8 cellular contexts compared by ENCODE assay signal in the genomic region with DNA sequence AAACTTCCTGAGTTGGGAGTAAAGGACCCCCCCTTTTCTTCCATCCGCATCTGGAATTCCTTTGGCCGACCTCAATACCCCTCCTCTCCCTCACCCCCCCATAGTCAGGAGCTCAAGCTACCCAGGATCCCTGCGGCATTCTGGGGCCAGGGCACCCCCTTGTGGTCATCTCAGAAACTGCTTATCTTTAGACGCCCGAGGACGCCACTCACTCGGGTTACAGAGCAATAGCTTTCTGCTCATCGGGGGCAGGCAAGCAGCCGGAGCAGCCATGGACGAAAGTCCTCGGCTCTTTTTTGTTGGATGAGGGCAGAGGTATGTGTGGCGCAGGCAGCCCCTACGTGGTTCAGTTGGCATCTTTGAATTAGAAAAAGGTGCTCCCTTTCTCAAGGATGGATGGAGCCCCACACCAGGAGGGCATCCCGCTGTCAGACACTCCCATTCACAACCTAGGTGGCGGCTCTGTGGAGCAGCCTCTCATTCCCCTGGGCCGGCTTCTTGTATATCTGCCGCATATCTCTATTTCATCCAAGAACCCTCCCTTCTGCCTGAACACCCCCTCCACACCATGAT.
DNase-seq lines count a peak whose midpoint lies in the region; ATAC-seq and TF ChIP-seq lines count a peak whose summit lies in the region.

No MANE protein-coding gene starts in this region.

- DNase-seq in 8988T (peak; percentile 99), GM12865 (ENCODE audit: low read depth) (peak; percentile 71), NCI-H1930 (lab: John Stamatoyannopoulos, UW) (peak; percentile 53 to 77), choroid plexus epithelial cell (ENCODE audit: low read depth) (peak; percentile 76), kidney tubule cell (ENCODE audit: low spot score) (peak; percentile 74)
- peak; percentile 38 to 49 (median 42) for DNase-seq in activated CD4-positive, CD25-positive, alpha-beta regulatory T cell (lab: John Stamatoyannopoulos, UW)
- DNase-seq in stimulated activated CD4-positive, alpha-beta T cell treated with anti-CD3 and anti-CD28 coated beads, Interleukin-2, amount 100 ng/mL, for 4 hours (ENCODE audit: low read depth), result peak; percentile 49

- TF ChIP-seq CTCF in GM12865 (IDR thresholded peaks at IDR 0.05; ENCODE audit: insufficient read depth, low read depth, low read length, missing control alignments), result peak; percentile 85
- TF ChIP-seq CTCF in choroid plexus epithelial cell (conservative IDR thresholded peaks at IDR 0.05; ENCODE audit: low read depth, low read length), result peak; percentile 87

- ATAC-seq in HG02588 (IDR thresholded peaks at IDR 0.05; ENCODE audit: unreplicated experiment), result no peak

- H3K4me3 ChIP-seq in GM12865 (ENCODE audit: low read depth, low read length) (no peak overlapping the region), choroid plexus epithelial cell (ENCODE audit: low read depth, low read length) (no peak overlapping the region)

Comparison
In these comparisons a context has a peak if more than half of its experiments do, and no peak if none do; other contexts are left out.
1. DNase-seq: peak in every context shown above with its lines; median percentile 99 in 8988T; 76 in choroid plexus epithelial cell; 74 in kidney tubule cell; 71 in GM12865; 65 in NCI-H1930; 49 in stimulated activated CD4-positive, alpha-beta T cell treated with anti-CD3 and anti-CD28 coated beads, Interleukin-2, amount 100 ng/mL, for 4 hours; 42 in activated CD4-positive, CD25-positive, alpha-beta regulatory T cell.